Comparison of ENCODE assay signal across 12 cellular contexts in the genomic region with DNA sequence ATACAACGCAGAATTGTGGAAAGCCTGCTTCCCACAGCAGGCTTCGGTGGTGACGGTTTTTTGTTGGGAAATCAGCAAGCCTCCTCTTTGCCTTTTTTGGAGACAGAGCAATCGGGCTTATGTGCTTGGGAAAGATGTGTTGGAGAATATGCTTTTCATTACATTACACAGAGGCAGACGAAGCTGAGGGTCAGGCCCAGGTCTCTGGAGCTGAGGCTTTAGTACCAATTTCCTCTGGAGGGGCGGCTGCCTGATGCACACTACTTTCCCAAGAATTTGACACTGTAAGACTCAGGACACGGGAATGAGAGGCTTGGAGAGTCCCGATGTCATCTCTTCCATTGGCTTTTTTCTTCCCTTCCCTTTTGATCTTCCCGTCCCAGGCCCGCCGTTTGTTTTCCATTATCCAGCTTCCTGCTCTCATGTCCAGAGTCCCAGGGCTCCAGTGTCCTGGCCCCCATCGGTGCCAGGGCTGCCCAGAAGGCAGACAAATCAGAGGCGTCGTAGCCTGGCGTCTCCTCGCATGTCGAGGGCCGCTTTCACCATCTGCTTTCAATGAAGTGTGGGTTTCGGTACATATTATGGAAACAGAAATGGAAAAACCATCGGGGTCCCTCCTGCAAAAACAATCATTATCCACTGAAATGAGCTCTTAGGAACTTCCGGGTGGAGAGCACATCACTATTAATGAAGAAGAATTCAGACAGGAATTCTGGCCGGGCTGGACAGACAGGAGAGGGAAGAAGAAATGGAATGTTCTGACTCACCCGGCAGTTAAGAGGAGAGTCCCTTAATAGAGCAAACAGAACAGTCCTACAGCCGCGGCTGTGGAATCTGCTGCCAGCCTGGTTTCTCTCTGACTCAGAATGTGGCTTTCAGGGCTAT.
DNase-seq lines count a peak whose midpoint lies in the region; ATAC-seq and TF ChIP-seq lines count a peak whose summit lies in the region.
"Had no signal": no experiment of that assay in that cellular context is flagged by ENCODE, and none has a peak within 500 bp of the region (broad histone marks: within the 10 kb centered on the region; RNA-seq: fewer than 3 reads in every experiment).

No MANE protein-coding gene starts in this region.

- H3K56ac ChIP-seq in mesendoderm (ENCODE audit: low read length) = no peak overlapping the region

- H4K8ac ChIP-seq in mesendoderm (ENCODE audit: low read depth, low read length) = no peak overlapping the region

- H3K36me3 ChIP-seq in left ventricle myocardium inferior = no peaks in the 10 kb centered on the region
- no peaks in the 10 kb centered on the region for H3K36me3 ChIP-seq in mesendoderm (ENCODE audit: control insufficient read depth, insufficient read depth, low read length)
- no peaks in the 10 kb centered on the region for H3K36me3 ChIP-seq in SJCRH30

- TF ChIP-seq CTCF in left ventricle myocardium inferior (IDR thresholded peaks at IDR 0.05; ENCODE audit: borderline replicate concordance) = no peak
- TF ChIP-seq CTCF in cardiac fibroblast (IDR thresholded peaks at IDR 0.05; ENCODE audit: low read depth, low read length) = no peak

- H3K4me3 ChIP-seq in left ventricle myocardium inferior (no peak overlapping the region), cardiac fibroblast (replicated peaks in 1 of 2; ENCODE audit: low read depth in 2 of 2, low read length in 2 of 2) (no peak overlapping the region), mesendoderm (ENCODE audit: low read length) (no peak overlapping the region), SJCRH30 (no peak overlapping the region)

- peak overlapping the region; percentile 56 for H3K27ac ChIP-seq in left ventricle myocardium inferior (replicated peaks)
- H3K27ac ChIP-seq in mesendoderm (ENCODE audit: low read depth, low read length) = no peak overlapping the region
- no peak overlapping the region for H3K27ac ChIP-seq in SJCRH30
- H3K27ac ChIP-seq: C4-2B had no signal

- H3K4me2 ChIP-seq in mesendoderm (ENCODE audit: low read length) = no peak overlapping the region

- DNase-seq in left ventricle myocardium inferior (no peak), left ventricle myocardium superior (no peak), cardiac fibroblast (ENCODE audit: low read depth in 2 of 2) (peak; percentile 81), mesendoderm (peak; percentile 74), NCI-H526 treated with DMSO at 0.1 percent for 48 hours (lab: John Stamatoyannopoulos, UW) (no peak), NCI-H345 (lab: John Stamatoyannopoulos, UW) (no peak), putamen (ENCODE audit: low spot score) (no peak), SJCRH30 (no peak)
- DNase-seq: activated naive CD8-positive, alpha-beta T cell treated with anti-CD3 and anti-CD28 coated beads for 36 hours; NCI-H2029 treated with DMSO at 0.1 percent for 48 hours; T-helper 9 cell had no signal

- peaks cover 14% of the 10 kb centered on the region for H3K4me1 ChIP-seq in left ventricle myocardium inferior
- no peaks in the 10 kb centered on the region for H3K4me1 ChIP-seq in mesendoderm (ENCODE audit: control insufficient read depth, low read depth, low read length)
- H3K4me1 ChIP-seq in SJCRH30 = no peaks in the 10 kb centered on the region

- no peak overlapping the region for H2BK15ac ChIP-seq in mesendoderm (replicated peaks; ENCODE audit: low read depth)

- no peaks in the 10 kb centered on the region for H3K79me2 ChIP-seq in mesendoderm (ENCODE audit: control insufficient read depth, insufficient read depth, low read length)

- no peak for ATAC-seq in left ventricle myocardium superior

- no CpG with 5 or more reads among the region's 25 CpGs for WGBS in mesendoderm (ENCODE audit: extremely low coverage, insufficient coverage, low lambda C conversion rate)

- no peak overlapping the region for H3K18ac ChIP-seq in mesendoderm (ENCODE audit: low read length)

- H3K79me1 ChIP-seq in mesendoderm (ENCODE audit: low read length) = no peaks in the 10 kb centered on the region

- H3K27me3 ChIP-seq in left ventricle myocardium inferior (ENCODE audit: low read depth) = peaks cover 13% of the 10 kb centered on the region
- H3K27me3 ChIP-seq in mesendoderm (ENCODE audit: insufficient read depth, low read length, poor library complexity) = no peaks in the 10 kb centered on the region
- no peaks in the 10 kb centered on the region for H3K27me3 ChIP-seq in SJCRH30

- intact Hi-C loops in left ventricle myocardium inferior (cut with micrococcal nuclease) (no loop called here), left ventricle myocardium superior (cut with micrococcal nuclease) (no loop called here)

- H3K9ac ChIP-seq in mesendoderm (ENCODE audit: low read length) = no peak overlapping the region

- no peak overlapping the region for H4K5ac ChIP-seq in mesendoderm (ENCODE audit: low read length)

- no peak overlapping the region for H3K4ac ChIP-seq in mesendoderm (ENCODE audit: low read depth, low read length)

- H3K9me3 ChIP-seq in left ventricle myocardium inferior (replicated peaks) (no peaks in the 10 kb centered on the region), SJCRH30 (replicated peaks) (no peaks in the 10 kb centered on the region)

- H2BK120ac ChIP-seq in mesendoderm (ENCODE audit: low read depth, low read length) = no peak overlapping the region

- H2AK5ac ChIP-seq in mesendoderm (ENCODE audit: low read length) = no peak overlapping the region

- no peak overlapping the region for H3K23ac ChIP-seq in mesendoderm (ENCODE audit: low read length)

- no peak overlapping the region for H2BK5ac ChIP-seq in mesendoderm (ENCODE audit: low read length)

Comparison
In these comparisons a context has a peak if more than half of its experiments do, and no peak if none do; other contexts are left out.
1. DNase-seq: peak in cardiac fibroblast (2 of 2) and mesendoderm (single experiment); none in left ventricle myocardium inferior (single experiment), left ventricle myocardium superior (single experiment), NCI-H526 treated with DMSO at 0.1 percent for 48 hours (single experiment), NCI-H345 (single experiment), putamen (single experiment) and SJCRH30 (0 of 2).